In genomic region chr22:46104881-46105493, GRCh38 we compare ENCODE assay signal across 10 cellular contexts. TPM values are rescaled to one million over a fixed set of nuclear protein-coding genes. Genes with fewer than 3 reads are reported as not detected.
DNase-seq lines count a peak whose midpoint lies in the region; ATAC-seq and TF ChIP-seq lines count a peak whose summit lies in the region.
"Had no signal": no experiment of that assay in that cellular context is flagged by ENCODE, and none has a peak within 500 bp of the region (broad histone marks: within the 10 kb centered on the region; RNA-seq: fewer than 3 reads in every experiment).

No MANE protein-coding gene starts in this region.

- WGBS in liver: 70% methylated on average over 17 of the region's 17 CpGs

- H3K27ac ChIP-seq in HEK293 (ENCODE audit: extremely low read depth, low read depth, low read length) (peak overlapping the region; percentile 24; the same call in 1 of the 2 replicates), breast epithelium (peak overlapping the region; percentile 99 to 100), liver (ENCODE audit: low read depth in 1 of 2, low read length in 2 of 2) (peak overlapping the region; percentile 70 to 76), stomach smooth muscle (ENCODE audit: low read length) (peak overlapping the region; percentile 83)

- TF ChIP-seq POLR2A in breast epithelium (IDR thresholded peaks at IDR 0.05): no peak

- H3K27me3 ChIP-seq in breast epithelium: no peaks in the 10 kb centered on the region
- no peaks in the 10 kb centered on the region for H3K27me3 ChIP-seq in liver (ENCODE audit: control insufficient read depth in 4 of 4, insufficient read depth in 4 of 4, low read length in 3 of 4)
- H3K27me3 ChIP-seq in stomach smooth muscle (ENCODE audit: control insufficient read depth in 1 of 2, insufficient read depth in 2 of 2, low read length in 2 of 2): no peaks in the 10 kb centered on the region

- H3K9me3 ChIP-seq in HEK293 (ENCODE audit: control insufficient read depth, insufficient read depth, low read depth, low read length) (no peaks in the 10 kb centered on the region), breast epithelium (no peaks in the 10 kb centered on the region), liver (ENCODE audit: control insufficient read depth in 4 of 4, low read length in 3 of 4) (no peaks in the 10 kb centered on the region), stomach smooth muscle (ENCODE audit: control insufficient read depth in 2 of 2, low read length in 2 of 2) (no peaks in the 10 kb centered on the region)

- TF ChIP-seq RAD21 in liver (IDR thresholded peaks at IDR 0.05): no peak

- H3K4me1 ChIP-seq in HEK293 (ENCODE audit: control insufficient read depth, insufficient read depth, low read length): no peaks in the 10 kb centered on the region
- peaks cover 69 to 74% of the 10 kb centered on the region in 2 donors for H3K4me1 ChIP-seq in breast epithelium
- H3K4me1 ChIP-seq in liver (ENCODE audit: control insufficient read depth in 4 of 4, insufficient read depth in 4 of 4, low read length in 3 of 4): peaks cover 58 to 79% (median 68%) of the 10 kb centered on the region in 4 donors
- peaks cover 91% of the 10 kb centered on the region for H3K4me1 ChIP-seq in stomach smooth muscle (ENCODE audit: control insufficient read depth, insufficient read depth, low read length)

- ATAC-seq in GM21381 (IDR thresholded peaks at IDR 0.05; ENCODE audit: unreplicated experiment): no peak
- ATAC-seq in HG02970 (IDR thresholded peaks at IDR 0.05; ENCODE audit: low FRiP score, unreplicated experiment): no peak
- ATAC-seq in HG02973 (IDR thresholded peaks at IDR 0.05; ENCODE audit: unreplicated experiment): no peak

- CTCF ChIA-PET in HEK293 (lab: Yijun Ruan, JAX): interaction anchor here (0.6 to 1.3 kb wide), 2 partner anchors 71 to 98 kb away, joined by 3 to 4 read pairs; no protein-coding TSS in a partner anchor

- H3K4me3 ChIP-seq in HEK293 (ENCODE audit: low read depth, low read length) (no peak overlapping the region), breast epithelium (peak overlapping the region in 1 of 3 donors; percentile 41), liver (ENCODE audit: low read depth in 1 of 3, low read length in 3 of 3) (no peak overlapping the region), stomach smooth muscle (ENCODE audit: low read length in 2 of 2) (no peak overlapping the region)

- no peak for TF ChIP-seq CTCF in HEK293 (tag by site-specific recombination; IDR thresholded peaks at IDR 0.05)
- peak in 1 of 3 donors; percentile 8 for TF ChIP-seq CTCF in breast epithelium (IDR thresholded peaks at IDR 0.05)
- TF ChIP-seq CTCF in liver (IDR thresholded peaks at IDR 0.05; ENCODE audit: low read depth, low read length, missing input control): no peak

- intact Hi-C loops in breast epithelium (cut with DNase I; ENCODE audit: low total_unique reads): no loop called here

- DNase-seq in breast epithelium (ENCODE audit: low spot score in 2 of 2) (no peak), NCI-H526 treated with DMSO at 0.1 percent for 48 hours (lab: John Stamatoyannopoulos, UW) (no peak)
- DNase-seq: NCI-H1417 treated with DMSO at 0.1 percent for 48 hours, nephron progenitor cell had no signal

- no peak overlapping the region for H3K9ac ChIP-seq in liver (ENCODE audit: low read depth in 1 of 2, low read length in 2 of 2)
- H3K9ac ChIP-seq in stomach smooth muscle (ENCODE audit: low read length in 2 of 2): peak overlapping the region in 1 of 2 donors; percentile 13

- H3K36me3 ChIP-seq in HEK293 (ENCODE audit: control insufficient read depth in 2 of 2, insufficient read depth in 1 of 2, low read length in 2 of 2) (peaks cover 0 to 17% of the 10 kb centered on the region in 2 experiments; a peak in 2 of 3 replicates), breast epithelium (no peaks in the 10 kb centered on the region), liver (ENCODE audit: control insufficient read depth in 4 of 4, insufficient read depth in 3 of 4, low read depth in 1 of 4, low read length in 3 of 4) (peaks cover 2 to 10% (median 9%) of the 10 kb centered on the region in 4 donors), stomach smooth muscle (ENCODE audit: control insufficient read depth in 2 of 2, insufficient read depth in 2 of 2, low read length in 2 of 2) (peaks cover 22 to 32% of the 10 kb centered on the region in 2 donors)

- POLR2A ChIA-PET in HEK293 (lab: Yijun Ruan, JAX): no interaction called here

TF ChIP-seq in HEK293, 187 proteins besides CTCF, POLR2A, EP300 and RAD21 (continues in another document):
- TF ChIP-seq ZBTB49 (tag by site-specific recombination; IDR thresholded peaks at IDR 0.05; ENCODE audit: low read depth) (no peak), ZSCAN5A (tag by site-specific recombination; IDR thresholded peaks at IDR 0.05) (no peak), ZIC2 (tag by site-specific recombination; IDR thresholded peaks at IDR 0.05) (peak; percentile 86)

TF ChIP-seq in liver, 16 proteins besides CTCF, POLR2A, EP300 and RAD21:
- no peak for TF ChIP-seq JUND (IDR thresholded peaks at IDR 0.05)

RNA-seq across cellular contexts. Expression of gene PPARA, which starts 45.3 kb away (rescaled TPM):
- 10 to 100 TPM; 15.2 to 31.0 (median 22.3) TPM for total RNA-seq in breast epithelium
- total RNA-seq in liver: 10 to 100 TPM; 47.5 to 78.8 TPM
- polyA plus RNA-seq in liver: 10 to 100 TPM; 31.2 to 35.1 TPM

Comparison
In these comparisons a context has a peak if more than half of its experiments do, and no peak if none do; other contexts are left out.
1. H3K27ac ChIP-seq: peak in every context shown above with its lines; median percentile 100 in breast epithelium; 83 in stomach smooth muscle; 73 in liver; 24 in HEK293.